ENCODE assay signal across 2 cellular contexts in genomic region chr7:38257350-38257677, GRCh38.
TF ChIP-seq lines count a peak whose summit lies in the region.

No MANE protein-coding gene starts in this region.

TF ChIP-seq in GM12878, 131 proteins besides CTCF, POLR2A, EP300 and RAD21 (continued from another document):
- TF ChIP-seq, protein P1, sequence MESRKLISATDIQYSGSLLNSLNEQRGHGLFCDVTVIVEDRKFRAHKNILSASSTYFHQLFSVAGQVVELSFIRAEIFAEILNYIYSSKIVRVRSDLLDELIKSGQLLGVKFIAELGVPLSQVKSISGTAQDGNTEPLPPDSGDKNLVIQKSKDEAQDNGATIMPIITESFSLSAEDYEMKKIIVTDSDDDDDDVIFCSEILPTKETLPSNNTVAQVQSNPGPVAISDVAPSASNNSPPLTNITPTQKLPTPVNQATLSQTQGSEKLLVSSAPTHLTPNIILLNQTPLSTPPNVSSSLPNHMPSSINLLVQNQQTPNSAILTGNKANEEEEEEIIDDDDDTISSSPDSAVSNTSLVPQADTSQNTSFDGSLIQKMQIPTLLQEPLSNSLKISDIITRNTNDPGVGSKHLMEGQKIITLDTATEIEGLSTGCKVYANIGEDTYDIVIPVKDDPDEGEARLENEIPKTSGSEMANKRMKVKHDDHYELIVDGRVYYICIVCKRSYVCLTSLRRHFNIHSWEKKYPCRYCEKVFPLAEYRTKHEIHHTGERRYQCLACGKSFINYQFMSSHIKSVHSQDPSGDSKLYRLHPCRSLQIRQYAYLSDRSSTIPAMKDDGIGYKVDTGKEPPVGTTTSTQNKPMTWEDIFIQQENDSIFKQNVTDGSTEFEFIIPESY (IDR thresholded peaks at IDR 0.05): no peak
- TF ChIP-seq STAT1 (conservative IDR thresholded peaks at IDR 0.05) (no peak), SREBF1 (IDR thresholded peaks at IDR 0.05; ENCODE audit: low read length) (no peak)

TF ChIP-seq in SK-N-SH, 30 proteins besides CTCF, POLR2A, EP300 and RAD21 (continued from another document):
- TF ChIP-seq, protein P2, sequence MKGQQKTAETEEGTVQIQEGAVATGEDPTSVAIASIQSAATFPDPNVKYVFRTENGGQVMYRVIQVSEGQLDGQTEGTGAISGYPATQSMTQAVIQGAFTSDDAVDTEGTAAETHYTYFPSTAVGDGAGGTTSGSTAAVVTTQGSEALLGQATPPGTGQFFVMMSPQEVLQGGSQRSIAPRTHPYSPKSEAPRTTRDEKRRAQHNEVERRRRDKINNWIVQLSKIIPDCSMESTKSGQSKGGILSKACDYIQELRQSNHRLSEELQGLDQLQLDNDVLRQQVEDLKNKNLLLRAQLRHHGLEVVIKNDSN (IDR thresholded peaks at IDR 0.05; ENCODE audit: borderline replicate concordance, low read depth): no peak
- no peak for TF ChIP-seq TAF1 (IDR thresholded peaks at IDR 0.05; ENCODE audit: borderline replicate concordance, low read depth, low read length)
- TF ChIP-seq, protein P3, sequence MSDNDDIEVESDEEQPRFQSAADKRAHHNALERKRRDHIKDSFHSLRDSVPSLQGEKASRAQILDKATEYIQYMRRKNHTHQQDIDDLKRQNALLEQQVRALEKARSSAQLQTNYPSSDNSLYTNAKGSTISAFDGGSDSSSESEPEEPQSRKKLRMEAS (IDR thresholded peaks at IDR 0.05; ENCODE audit: low read depth): no peak
- no peak for TF ChIP-seq RFX5 (IDR thresholded peaks at IDR 0.05; ENCODE audit: low read length)
- no peak for TF ChIP-seq RXRA (IDR thresholded peaks at IDR 0.05; ENCODE audit: borderline replicate concordance, low read depth)
- TF ChIP-seq RCOR1 (IDR thresholded peaks at IDR 0.05; ENCODE audit: low read length): no peak
- no peak for TF ChIP-seq FOSL2 (IDR thresholded peaks at IDR 0.05; ENCODE audit: borderline replicate concordance, low read depth)
- TF ChIP-seq MXI1 (IDR thresholded peaks at IDR 0.05; ENCODE audit: low read depth, low read length): no peak
- no peak for TF ChIP-seq EZH2phosphoT487 (IDR thresholded peaks at IDR 0.05; ENCODE audit: borderline replicate concordance, low read depth)
- no peak for TF ChIP-seq GABPA (IDR thresholded peaks at IDR 0.05; ENCODE audit: low read depth)
- TF ChIP-seq, protein P1 (IDR thresholded peaks at IDR 0.05; ENCODE audit: borderline replicate concordance, low read depth): no peak
- TF ChIP-seq REST (IDR thresholded peaks at IDR 0.05; ENCODE audit: low read depth, low read length): no peak
